In the genomic region with DNA sequence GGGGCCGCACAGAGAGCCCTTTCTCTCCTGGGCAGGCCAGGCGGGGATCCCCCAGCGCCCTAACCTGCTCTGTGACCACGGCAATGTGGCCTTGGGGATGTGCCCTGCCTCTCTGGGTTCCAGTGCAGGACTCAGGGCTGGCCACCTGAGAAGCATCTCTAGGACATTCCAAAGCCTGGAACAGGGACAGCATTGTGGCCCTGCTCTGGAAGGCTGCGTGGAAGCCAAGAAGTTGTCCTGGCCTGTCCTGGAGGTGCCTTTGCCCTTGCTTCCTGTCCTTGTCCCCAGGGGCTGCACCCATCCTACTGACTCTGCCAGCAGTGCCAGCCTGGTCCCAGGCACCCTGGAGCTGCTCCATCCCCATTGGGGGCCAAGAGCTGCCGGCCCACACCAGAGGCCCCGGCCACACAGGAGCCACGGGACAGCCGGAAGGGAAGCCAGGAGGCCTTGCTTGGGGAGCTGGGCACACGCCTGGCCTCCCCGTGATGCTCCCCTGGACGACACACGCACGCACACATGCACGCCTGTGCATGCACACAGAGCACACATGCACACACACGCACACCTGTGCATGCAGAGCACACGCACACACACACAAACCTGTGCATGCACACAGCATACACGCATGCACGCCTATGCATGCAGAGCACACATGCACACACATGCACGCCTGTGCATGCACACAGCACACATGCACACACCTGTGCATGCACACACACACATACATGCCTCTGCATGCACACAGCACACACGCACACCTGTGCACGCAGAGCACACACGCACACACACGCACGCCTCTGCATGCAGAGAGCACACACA, we compare ENCODE assay signal across 1 cellular context.
TF ChIP-seq lines count a peak whose summit lies in the region.

No MANE protein-coding gene starts in this region.

TF ChIP-seq in GM12878, 131 proteins besides CTCF, POLR2A, EP300 and RAD21:
- TF ChIP-seq CBX3 (IDR thresholded peaks at IDR 0.05; ENCODE audit: borderline replicate concordance, low read depth) (no peak), YBX1 (IDR thresholded peaks at IDR 0.05) (no peak)
- TF ChIP-seq, protein P1, sequence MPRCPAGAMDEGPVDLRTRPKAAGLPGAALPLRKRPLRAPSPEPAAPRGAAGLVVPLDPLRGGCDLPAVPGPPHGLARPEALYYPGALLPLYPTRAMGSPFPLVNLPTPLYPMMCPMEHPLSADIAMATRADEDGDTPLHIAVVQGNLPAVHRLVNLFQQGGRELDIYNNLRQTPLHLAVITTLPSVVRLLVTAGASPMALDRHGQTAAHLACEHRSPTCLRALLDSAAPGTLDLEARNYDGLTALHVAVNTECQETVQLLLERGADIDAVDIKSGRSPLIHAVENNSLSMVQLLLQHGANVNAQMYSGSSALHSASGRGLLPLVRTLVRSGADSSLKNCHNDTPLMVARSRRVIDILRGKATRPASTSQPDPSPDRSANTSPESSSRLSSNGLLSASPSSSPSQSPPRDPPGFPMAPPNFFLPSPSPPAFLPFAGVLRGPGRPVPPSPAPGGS (IDR thresholded peaks at IDR 0.05; ENCODE audit: borderline replicate concordance, insufficient read depth, low read depth, low read length, poor library complexity, severe bottlenecking) = peak; percentile 84
- TF ChIP-seq, protein P2, sequence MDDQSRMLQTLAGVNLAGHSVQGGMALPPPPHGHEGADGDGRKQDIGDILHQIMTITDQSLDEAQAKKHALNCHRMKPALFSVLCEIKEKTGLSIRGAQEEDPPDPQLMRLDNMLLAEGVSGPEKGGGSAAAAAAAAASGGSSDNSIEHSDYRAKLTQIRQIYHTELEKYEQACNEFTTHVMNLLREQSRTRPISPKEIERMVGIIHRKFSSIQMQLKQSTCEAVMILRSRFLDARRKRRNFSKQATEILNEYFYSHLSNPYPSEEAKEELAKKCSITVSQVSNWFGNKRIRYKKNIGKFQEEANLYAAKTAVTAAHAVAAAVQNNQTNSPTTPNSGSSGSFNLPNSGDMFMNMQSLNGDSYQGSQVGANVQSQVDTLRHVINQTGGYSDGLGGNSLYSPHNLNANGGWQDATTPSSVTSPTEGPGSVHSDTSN (IDR thresholded peaks at IDR 0.05; ENCODE audit: insufficient replicate concordance, low read depth, low read length) = peak; percentile 31
TF ChIP-seq in GM12878: peak in this region for 2.
